15 cellular contexts compared by ENCODE assay signal in genomic region chr12:95412826-95413311, GRCh38.
A peak's percentile ranks its signal among the peaks of the same experiment; 100 is the strongest.
DNase-seq lines count a peak whose midpoint lies in the region; ATAC-seq, FAIRE-seq and TF ChIP-seq lines count a peak whose summit lies in the region.
"Had no signal": no experiment of that assay in that cellular context is flagged by ENCODE, and none has a peak within 500 bp of the region (broad histone marks: within the 10 kb centered on the region; RNA-seq: fewer than 3 reads in every experiment).

No MANE protein-coding gene starts in this region.

- H3K36me3 ChIP-seq in PC-9 (ENCODE audit: low read depth) (no peaks in the 10 kb centered on the region), lower lobe of right lung (no peaks in the 10 kb centered on the region)
- H3K36me3 ChIP-seq in naive thymus-derived CD4-positive, alpha-beta T cell (ENCODE audit: control insufficient read depth in 2 of 3, insufficient read depth in 3 of 3, low read length in 3 of 3), result no peaks in the 10 kb centered on the region

- no peaks in the 10 kb centered on the region for H3K27me3 ChIP-seq in PC-9 (ENCODE audit: insufficient read depth, low read depth)
- no peaks in the 10 kb centered on the region for H3K27me3 ChIP-seq in lower lobe of right lung (ENCODE audit: low read depth)
- no peaks in the 10 kb centered on the region for H3K27me3 ChIP-seq in naive thymus-derived CD4-positive, alpha-beta T cell (ENCODE audit: control insufficient read depth in 2 of 2, insufficient read depth in 2 of 2, low read length in 2 of 2)

- H3K9me3 ChIP-seq in PC-9 (ENCODE audit: insufficient read depth, low read depth) (no peaks in the 10 kb centered on the region), lower lobe of right lung (no peaks in the 10 kb centered on the region)
- H3K9me3 ChIP-seq in naive thymus-derived CD4-positive, alpha-beta T cell (ENCODE audit: control insufficient read depth in 2 of 3, low read length in 3 of 3), result no peaks in the 10 kb centered on the region

- H3K27ac Mint-ChIP-seq in naive thymus-derived CD4-positive, alpha-beta T cell, result peak overlapping the region in 1 of 9 donors; percentile 14
- H3K27ac Mint-ChIP-seq: memory B cell; stimulated activated effector memory CD8-positive, alpha-beta T cell treated with anti-CD3 and anti-CD28 coated beads, Interleukin-12 subunit alpha, Interleukin-12 subunit beta, amount 100 ng/mL, for 72 hours had no signal

- BruUV-seq in PC-9 (replicated peaks; lab: Mats Ljungman, UMichigan), result no TSS peak

- H3K4me2 ChIP-seq in PC-9, result no peak overlapping the region

- no peak for ATAC-seq in lower lobe of right lung
- ATAC-seq in naive thymus-derived CD4-positive, alpha-beta T cell, result no peak
- ATAC-seq: stimulated activated effector memory CD8-positive, alpha-beta T cell treated with anti-CD3 and anti-CD28 coated beads, Interleukin-12 subunit alpha, Interleukin-12 subunit beta, amount 100 ng/mL, for 72 hours had no signal

- H3K4me3 ChIP-seq in PC-9 (no peak overlapping the region), lower lobe of right lung (no peak overlapping the region)
- no peak overlapping the region for H3K4me3 ChIP-seq in naive thymus-derived CD4-positive, alpha-beta T cell (ENCODE audit: low read length)

- peaks cover 0 to 4% (median 3%) of the 10 kb centered on the region in 5 donors for H3K27me3 Mint-ChIP-seq in naive thymus-derived CD4-positive, alpha-beta T cell

- no peaks in the 10 kb centered on the region for H4K20me1 ChIP-seq in PC-9 (ENCODE audit: insufficient read depth)

- DNase-seq in ELR (ENCODE audit: low read depth) (peak; percentile 83), PC-9 (peak in 1 of 2 experiments; percentile 58), renal cortical epithelial cell (ENCODE audit: low read depth) (peak; percentile 89), lower lobe of right lung (no peak), NCI-H146 treated with DMSO at 0.1 percent for 48 hours (lab: John Stamatoyannopoulos, UW; ENCODE audit: unreplicated experiment) (no peak), NOMO-1 treated with dmso at 0.1 percent for 144 hours (lab: John Stamatoyannopoulos, UW; ENCODE audit: unreplicated experiment) (no peak)
- no peak for DNase-seq in naive thymus-derived CD4-positive, alpha-beta T cell
- DNase-seq: activated CD4-positive, CD25-positive, alpha-beta regulatory T cell treated with anti-CD3 and anti-CD28 coated beads, Interleukin-2, amount 50 U/mL, for 72 hours; activated naive CD4-positive, alpha-beta T cell treated with anti-CD3 and anti-CD28 coated beads, Interleukin-2, amount 50 U/mL, for 16 hours; foreskin melanocyte; NCI-H2081; stimulated activated CD4-positive, alpha-beta T cell treated with anti-CD3 and anti-CD28 coated beads, Interleukin-12 subunit alpha, Interleukin-12 subunit beta, amount 100 ng/mL, for 4 hours had no signal

- H3K27ac ChIP-seq in PC-9 (0 out of 2 replicates have a peak overlapping the region, but pooled peaks have one; percentile 13), lower lobe of right lung (no peak overlapping the region)
- H3K27ac ChIP-seq in naive thymus-derived CD4-positive, alpha-beta T cell (ENCODE audit: low read depth, low read length), result no peak overlapping the region

- no peaks in the 10 kb centered on the region for H3K79me2 ChIP-seq in PC-9 (ENCODE audit: low read depth)

- H3K4me3 Mint-ChIP-seq in naive thymus-derived CD4-positive, alpha-beta T cell, result no peak overlapping the region
- H3K4me3 Mint-ChIP-seq: memory B cell; stimulated activated effector memory CD8-positive, alpha-beta T cell treated with anti-CD3 and anti-CD28 coated beads, Interleukin-12 subunit alpha, Interleukin-12 subunit beta, amount 100 ng/mL, for 72 hours had no signal

- POLR2A ChIA-PET in PC-9 (lab: Charles Lee; ENCODE audit: unreplicated experiment), result interaction anchor here (0.6 kb wide), 1 partner anchor 458 kb away, joined by 3 read pairs; no protein-coding TSS in a partner anchor
- POLR2A ChIA-PET in naive thymus-derived CD4-positive, alpha-beta T cell (lab: Charles Lee), result interaction anchor here (2.2 kb wide), 1 partner anchor 60 kb away, joined by 6 read pairs; the partner anchor contains the start of gene METAP2

- FAIRE-seq in endometrium (lab: Jason Lieb, UNC), result peak; percentile 29

- intact Hi-C loops in PC-9 (cut with micrococcal nuclease; ENCODE audit: unreplicated experiment) (no loop called here), lower lobe of right lung (cut with DNase I) (no loop called here)
- intact Hi-C loops in naive thymus-derived CD4-positive, alpha-beta T cell (cut with micrococcal nuclease), result no loop called here

- no peaks in the 10 kb centered on the region for H3K9me2 ChIP-seq in PC-9 (ENCODE audit: insufficient read depth)

- H2AFZ ChIP-seq in PC-9, result no peak overlapping the region

- no peaks in the 10 kb centered on the region for H3K4me1 Mint-ChIP-seq in naive thymus-derived CD4-positive, alpha-beta T cell
- H3K4me1 Mint-ChIP-seq: stimulated activated effector memory CD8-positive, alpha-beta T cell treated with anti-CD3 and anti-CD28 coated beads, Interleukin-12 subunit alpha, Interleukin-12 subunit beta, amount 100 ng/mL, for 72 hours had no signal

- CTCF ChIA-PET in PC-9 (lab: Charles Lee), result no interaction called here
- CTCF ChIA-PET in naive thymus-derived CD4-positive, alpha-beta T cell (lab: Charles Lee), result no interaction called here

- H3K4me1 ChIP-seq in PC-9 (replicated peaks; ENCODE audit: insufficient read depth) (no peaks in the 10 kb centered on the region), lower lobe of right lung (no peaks in the 10 kb centered on the region)
- no peaks in the 10 kb centered on the region for H3K4me1 ChIP-seq in naive thymus-derived CD4-positive, alpha-beta T cell (ENCODE audit: control insufficient read depth in 2 of 2, insufficient read depth in 2 of 2, low read length in 2 of 2)

- H3K36me3 Mint-ChIP-seq in naive thymus-derived CD4-positive, alpha-beta T cell, result no peaks in the 10 kb centered on the region
- H3K36me3 Mint-ChIP-seq: memory B cell; stimulated activated effector memory CD8-positive, alpha-beta T cell treated with anti-CD3 and anti-CD28 coated beads, Interleukin-12 subunit alpha, Interleukin-12 subunit beta, amount 100 ng/mL, for 72 hours had no signal

- H3F3A ChIP-seq in PC-9 (ENCODE audit: insufficient read depth, low read depth), result no peaks in the 10 kb centered on the region

- no peaks in the 10 kb centered on the region for H3K9me3 Mint-ChIP-seq in naive thymus-derived CD4-positive, alpha-beta T cell
- H3K9me3 Mint-ChIP-seq: memory B cell; stimulated activated effector memory CD8-positive, alpha-beta T cell treated with anti-CD3 and anti-CD28 coated beads, Interleukin-12 subunit alpha, Interleukin-12 subunit beta, amount 100 ng/mL, for 72 hours had no signal

- TF ChIP-seq CTCF in PC-9 (conservative IDR thresholded peaks at IDR 0.05), result no peak
- TF ChIP-seq CTCF in lower lobe of right lung (IDR thresholded peaks at IDR 0.05), result no peak

Comparison
In these comparisons a context has a peak if more than half of its experiments do, and no peak if none do; other contexts are left out.
1. DNase-seq: peak in ELR (single experiment) and renal cortical epithelial cell (single experiment); none in lower lobe of right lung (single experiment), naive thymus-derived CD4-positive, alpha-beta T cell (0 of 9), NCI-H146 treated with DMSO at 0.1 percent for 48 hours (single experiment) and NOMO-1 treated with dmso at 0.1 percent for 144 hours (single experiment).